9 cellular contexts compared by ENCODE assay signal in genomic region chr6:139762587-139763031, GRCh38.
DNase-seq lines count a peak whose midpoint lies in the region; ATAC-seq and TF ChIP-seq lines count a peak whose summit lies in the region.
"Had no signal": no experiment of that assay in that cellular context is flagged by ENCODE, and none has a peak within 500 bp of the region (broad histone marks: within the 10 kb centered on the region; RNA-seq: fewer than 3 reads in every experiment).

No MANE protein-coding gene starts in this region.

- no peak overlapping the region for H2BK15ac ChIP-seq in mesendoderm (replicated peaks; ENCODE audit: low read depth)

- no peaks in the 10 kb centered on the region for H3K79me2 ChIP-seq in mesendoderm (ENCODE audit: control insufficient read depth, insufficient read depth, low read length)

- no peaks in the 10 kb centered on the region for H3K4me1 ChIP-seq in mesendoderm (ENCODE audit: control insufficient read depth, low read depth, low read length)

- TF ChIP-seq CTCF in dorsolateral prefrontal cortex (IDR thresholded peaks at IDR 0.05 in 54 of 56, conservative IDR thresholded peaks at IDR 0.05 in 2 of 56; ENCODE audit: low read depth in 1 of 56, partially characterized antibody in 56 of 56), result no peak

- no peak overlapping the region for H3K56ac ChIP-seq in mesendoderm (ENCODE audit: low read length)

- H3K4me3 ChIP-seq in mesendoderm (ENCODE audit: low read length) (no peak overlapping the region), dorsolateral prefrontal cortex (no peak overlapping the region)

- H3K4me2 ChIP-seq in mesendoderm (ENCODE audit: low read length), result no peak overlapping the region

- DNase-seq in EH (ENCODE audit: low read depth) (peak; percentile 47), SIG-M5 (lab: John Stamatoyannopoulos, UW) (peak; percentile 30), mesendoderm (no peak), NCI-H2171 treated with DMSO at 0.1 percent for 48 hours (lab: John Stamatoyannopoulos, UW) (no peak), dorsolateral prefrontal cortex (no peak), nucleus accumbens (lab: John Stamatoyannopoulos, UW) (no peak)
- DNase-seq: activated naive CD4-positive, alpha-beta T cell treated with anti-CD3 and anti-CD28 coated beads, Interleukin-2, amount 50 U/mL, for 16 hours had no signal

- peak overlapping the region; percentile 39 for H4K8ac ChIP-seq in mesendoderm (ENCODE audit: low read depth, low read length)

- no peak overlapping the region for H4K5ac ChIP-seq in mesendoderm (ENCODE audit: low read length)

- WGBS in mesendoderm (ENCODE audit: extremely low coverage, insufficient coverage, low lambda C conversion rate), result no CpG with 5 or more reads among the region's 4 CpGs

- H3K27ac ChIP-seq in mesendoderm (ENCODE audit: low read depth, low read length), result no peak overlapping the region
- H3K27ac ChIP-seq in dorsolateral prefrontal cortex, result peak overlapping the region in 2 of 59 donors; percentile 7 to 14

- H2BK5ac ChIP-seq in mesendoderm (ENCODE audit: low read length), result no peak overlapping the region

- H3K79me1 ChIP-seq in mesendoderm (ENCODE audit: low read length), result no peaks in the 10 kb centered on the region

- H3K9ac ChIP-seq in mesendoderm (ENCODE audit: low read length), result no peak overlapping the region

- intact Hi-C loops in dorsolateral prefrontal cortex (cut with DNase I), result no loop called here

- H3K23ac ChIP-seq in mesendoderm (ENCODE audit: low read length), result no peak overlapping the region

- H3K27me3 ChIP-seq in mesendoderm (ENCODE audit: insufficient read depth, low read length, poor library complexity), result no peaks in the 10 kb centered on the region
- H3K27me3 ChIP-seq in dorsolateral prefrontal cortex, result no peaks in the 10 kb centered on the region

- H3K4ac ChIP-seq in mesendoderm (ENCODE audit: low read depth, low read length), result no peak overlapping the region

- no peaks in the 10 kb centered on the region for H3K36me3 ChIP-seq in mesendoderm (ENCODE audit: control insufficient read depth, insufficient read depth, low read length)

- no peak overlapping the region for H3K18ac ChIP-seq in mesendoderm (ENCODE audit: low read length)

- H2BK120ac ChIP-seq in mesendoderm (ENCODE audit: low read depth, low read length), result no peak overlapping the region

- H2AK5ac ChIP-seq in mesendoderm (ENCODE audit: low read length), result no peak overlapping the region

- ATAC-seq in HG02884 (IDR thresholded peaks at IDR 0.05; ENCODE audit: unreplicated experiment) (peak; percentile 40), GM19035 (IDR thresholded peaks at IDR 0.05; ENCODE audit: unreplicated experiment) (no peak)

Comparison
In these comparisons a context has a peak if more than half of its experiments do, and no peak if none do; other contexts are left out.
1. DNase-seq: peak in EH (single experiment) and SIG-M5 (single experiment); none in mesendoderm (single experiment), NCI-H2171 treated with DMSO at 0.1 percent for 48 hours (single experiment), dorsolateral prefrontal cortex (0 of 10) and nucleus accumbens (0 of 56).